ENCODE assay signal across 8 cellular contexts in the genomic region with DNA sequence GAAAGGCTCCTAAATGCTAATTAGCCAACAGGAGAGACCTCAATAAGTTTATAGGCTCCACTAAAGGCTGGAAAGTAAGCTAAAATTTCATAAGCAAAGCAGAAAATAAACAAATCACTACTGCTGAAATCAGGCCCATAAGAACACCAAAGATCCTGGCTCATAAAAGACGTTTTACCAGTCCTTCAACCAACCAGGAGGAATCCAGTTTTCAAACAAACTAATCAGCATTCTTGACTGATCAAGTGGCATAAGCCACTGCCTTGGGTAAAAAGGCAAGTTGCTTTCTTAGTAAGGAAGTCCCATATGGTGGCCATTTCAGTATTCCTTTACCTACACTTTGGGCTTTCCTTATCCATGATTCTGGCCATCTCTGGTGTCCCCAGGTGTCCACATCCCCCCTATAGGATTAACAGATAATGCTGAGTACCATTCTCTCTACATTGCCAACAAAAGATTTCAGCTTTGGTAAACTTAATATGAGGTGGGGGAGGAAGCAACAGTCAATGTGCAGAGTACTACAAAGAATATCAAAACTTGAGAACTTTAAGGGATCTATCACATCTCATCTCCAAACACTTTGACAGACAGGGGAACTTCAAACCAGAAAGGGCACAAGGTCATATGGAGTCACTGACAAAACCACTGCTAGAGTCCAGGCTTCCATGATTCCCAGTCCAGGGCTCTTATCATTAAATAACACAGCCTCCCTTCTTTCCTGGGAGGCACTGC. TPM values are rescaled to one million over a fixed set of nuclear protein-coding genes. Genes with fewer than 3 reads are reported as not detected.
DNase-seq lines count a peak whose midpoint lies in the region; ATAC-seq and TF ChIP-seq lines count a peak whose summit lies in the region.

No MANE protein-coding gene starts in this region.

- intact Hi-C loops in adrenal gland (cut with DNase I) = no loop called here

- no peaks in the 10 kb centered on the region for H3K27me3 Mint-ChIP-seq in activated CD8-positive, alpha-beta memory T cell treated with anti-CD3 and anti-CD28 coated beads, Interleukin-2, amount 10 ng/mL, durations not matched to agents 7 days and 5 days

- ATAC-seq in activated CD8-positive, alpha-beta memory T cell treated with anti-CD3 and anti-CD28 coated beads, Interleukin-2, amount 10 ng/mL, durations not matched to agents 7 days and 5 days = no peak
- ATAC-seq in thoracic aorta (ENCODE audit: insufficient number of reproducible peaks, low FRiP score, low read depth) = no peak

- H3K9ac ChIP-seq in liver (ENCODE audit: low read depth in 1 of 2, low read length in 2 of 2) = peak overlapping the region in 1 of 2 donors; percentile 17

- 19 to 43% (median 33%) methylated on average over 1 of the region's 1 CpG for WGBS in adrenal gland, 4 donors
- WGBS in liver = 37% methylated on average over 1 of the region's 1 CpG

- H3K4me1 Mint-ChIP-seq in activated CD8-positive, alpha-beta memory T cell treated with anti-CD3 and anti-CD28 coated beads, Interleukin-2, amount 10 ng/mL, durations not matched to agents 7 days and 5 days = peaks cover 57% of the 10 kb centered on the region

- CTCF ChIA-PET in activated CD8-positive, alpha-beta memory T cell treated with anti-CD3 and anti-CD28 coated beads, Interleukin-2, amount 10 ng/mL, durations not matched to agents 7 days and 5 days (lab: Charles Lee) = interaction anchor here (1.0 to 1.6 kb wide), 2 partner anchors 11 to 43 kb away, joined by 4 read pairs; no protein-coding TSS in a partner anchor

- peak overlapping the region; percentile 70 for H3K4me3 Mint-ChIP-seq in activated CD8-positive, alpha-beta memory T cell treated with anti-CD3 and anti-CD28 coated beads, Interleukin-2, amount 10 ng/mL, durations not matched to agents 7 days and 5 days

- TF ChIP-seq RAD21 in liver (IDR thresholded peaks at IDR 0.05) = no peak

- H3K27me3 ChIP-seq in adrenal gland = no peaks in the 10 kb centered on the region
- no peaks in the 10 kb centered on the region for H3K27me3 ChIP-seq in liver (ENCODE audit: control insufficient read depth in 4 of 4, insufficient read depth in 4 of 4, low read length in 3 of 4)
- no peaks in the 10 kb centered on the region for H3K27me3 ChIP-seq in thoracic aorta (replicated peaks; ENCODE audit: insufficient read depth)

- no peak for DNase-seq in activated CD8-positive, alpha-beta memory T cell treated with anti-CD3 and anti-CD28 coated beads, Interleukin-2, amount 10 ng/mL, durations not matched to agents 7 days and 5 days
- no peak for DNase-seq in activated CD8-positive, alpha-beta memory T cell treated with anti-CD3 and anti-CD28 coated beads, Interleukin-2, amount 50 U/mL, for 48 hours
- DNase-seq in adrenal gland (no peak), thoracic aorta (ENCODE audit: low spot score) (no peak), germinal center (ENCODE audit: low spot score) (no peak), NCI-H2029 (lab: John Stamatoyannopoulos, UW) (no peak), GM10266 (ENCODE audit: extremely low spot score) (no peak)

- no peaks in the 10 kb centered on the region for H3K36me3 ChIP-seq in adrenal gland (replicated peaks in 1 of 2)
- no peaks in the 10 kb centered on the region for H3K36me3 ChIP-seq in liver (ENCODE audit: control insufficient read depth in 4 of 4, insufficient read depth in 3 of 4, low read depth in 1 of 4, low read length in 3 of 4)
- no peaks in the 10 kb centered on the region for H3K36me3 ChIP-seq in thoracic aorta

- peaks cover 3% of the 10 kb centered on the region for H3K36me3 Mint-ChIP-seq in activated CD8-positive, alpha-beta memory T cell treated with anti-CD3 and anti-CD28 coated beads, Interleukin-2, amount 10 ng/mL, durations not matched to agents 7 days and 5 days

- H3K27ac ChIP-seq in adrenal gland (peak overlapping the region in 4 of 5 donors; percentile 90 to 95 (median 92)), liver (ENCODE audit: low read depth in 1 of 2, low read length in 2 of 2) (no peak overlapping the region), thoracic aorta (peak overlapping the region; percentile 83 to 89)

- H3K9me3 Mint-ChIP-seq in activated CD8-positive, alpha-beta memory T cell treated with anti-CD3 and anti-CD28 coated beads, Interleukin-2, amount 10 ng/mL, durations not matched to agents 7 days and 5 days (ENCODE audit: low read depth) = no peaks in the 10 kb centered on the region

- H3K4me3 ChIP-seq in adrenal gland (peak overlapping the region in 2 of 4 donors; percentile 66 to 75), liver (ENCODE audit: low read depth in 1 of 3, low read length in 3 of 3) (peak overlapping the region in 2 of 3 donors; percentile 82 to 98), thoracic aorta (peak overlapping the region; percentile 86)

- H3K27ac Mint-ChIP-seq in activated CD8-positive, alpha-beta memory T cell treated with anti-CD3 and anti-CD28 coated beads, Interleukin-2, amount 10 ng/mL, durations not matched to agents 7 days and 5 days = peak overlapping the region; percentile 54

- TF ChIP-seq CTCF in adrenal gland (IDR thresholded peaks at IDR 0.05) = no peak
- no peak for TF ChIP-seq CTCF in liver (IDR thresholded peaks at IDR 0.05; ENCODE audit: low read depth, low read length, missing input control)
- TF ChIP-seq CTCF in thoracic aorta (IDR thresholded peaks at IDR 0.05) = no peak
- no peak for TF ChIP-seq CTCF in GM10266 (IDR thresholded peaks at IDR 0.05; ENCODE audit: control insufficient read depth, insufficient read depth, low read depth, missing control alignments)

- H3K4me1 ChIP-seq in adrenal gland (replicated peaks in 1 of 2) = peaks cover 15 to 40% of the 10 kb centered on the region in 2 donors
- peaks cover 4 to 22% (median 19%) of the 10 kb centered on the region in 4 donors for H3K4me1 ChIP-seq in liver (ENCODE audit: control insufficient read depth in 4 of 4, insufficient read depth in 4 of 4, low read length in 3 of 4)
- H3K4me1 ChIP-seq in thoracic aorta (ENCODE audit: control insufficient read depth in 1 of 2, low read depth in 2 of 2) = peaks cover 12 to 25% of the 10 kb centered on the region in 2 donors

- H3K9me3 ChIP-seq in adrenal gland (replicated peaks in 1 of 3) (no peaks in the 10 kb centered on the region), liver (ENCODE audit: control insufficient read depth in 4 of 4, low read length in 3 of 4) (no peaks in the 10 kb centered on the region), thoracic aorta (no peaks in the 10 kb centered on the region)

- no peak for TF ChIP-seq POLR2A in adrenal gland (IDR thresholded peaks at IDR 0.05)

TF ChIP-seq in liver, 16 proteins besides CTCF, POLR2A, EP300 and RAD21:
- TF ChIP-seq FOXA1 (IDR thresholded peaks at IDR 0.05) = no peak
- TF ChIP-seq RXRA (IDR thresholded peaks at IDR 0.05) = no peak
- TF ChIP-seq, protein P1, sequence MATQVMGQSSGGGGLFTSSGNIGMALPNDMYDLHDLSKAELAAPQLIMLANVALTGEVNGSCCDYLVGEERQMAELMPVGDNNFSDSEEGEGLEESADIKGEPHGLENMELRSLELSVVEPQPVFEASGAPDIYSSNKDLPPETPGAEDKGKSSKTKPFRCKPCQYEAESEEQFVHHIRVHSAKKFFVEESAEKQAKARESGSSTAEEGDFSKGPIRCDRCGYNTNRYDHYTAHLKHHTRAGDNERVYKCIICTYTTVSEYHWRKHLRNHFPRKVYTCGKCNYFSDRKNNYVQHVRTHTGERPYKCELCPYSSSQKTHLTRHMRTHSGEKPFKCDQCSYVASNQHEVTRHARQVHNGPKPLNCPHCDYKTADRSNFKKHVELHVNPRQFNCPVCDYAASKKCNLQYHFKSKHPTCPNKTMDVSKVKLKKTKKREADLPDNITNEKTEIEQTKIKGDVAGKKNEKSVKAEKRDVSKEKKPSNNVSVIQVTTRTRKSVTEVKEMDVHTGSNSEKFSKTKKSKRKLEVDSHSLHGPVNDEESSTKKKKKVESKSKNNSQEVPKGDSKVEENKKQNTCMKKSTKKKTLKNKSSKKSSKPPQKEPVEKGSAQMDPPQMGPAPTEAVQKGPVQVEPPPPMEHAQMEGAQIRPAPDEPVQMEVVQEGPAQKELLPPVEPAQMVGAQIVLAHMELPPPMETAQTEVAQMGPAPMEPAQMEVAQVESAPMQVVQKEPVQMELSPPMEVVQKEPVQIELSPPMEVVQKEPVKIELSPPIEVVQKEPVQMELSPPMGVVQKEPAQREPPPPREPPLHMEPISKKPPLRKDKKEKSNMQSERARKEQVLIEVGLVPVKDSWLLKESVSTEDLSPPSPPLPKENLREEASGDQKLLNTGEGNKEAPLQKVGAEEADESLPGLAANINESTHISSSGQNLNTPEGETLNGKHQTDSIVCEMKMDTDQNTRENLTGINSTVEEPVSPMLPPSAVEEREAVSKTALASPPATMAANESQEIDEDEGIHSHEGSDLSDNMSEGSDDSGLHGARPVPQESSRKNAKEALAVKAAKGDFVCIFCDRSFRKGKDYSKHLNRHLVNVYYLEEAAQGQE (IDR thresholded peaks at IDR 0.05) = no peak
- TF ChIP-seq JUND (IDR thresholded peaks at IDR 0.05) = no peak

RNA-seq across cellular contexts. Expression of a gene that starts 1.3 kb away (rescaled TPM):
- total RNA-seq in activated CD8-positive, alpha-beta memory T cell treated with anti-CD3 and anti-CD28 coated beads, Interleukin-2, amount 10 ng/mL, durations not matched to agents 7 days and 5 days = 10 to 100 TPM; 19.8 to 33.0 TPM
- total RNA-seq in adrenal gland (100 to 1,000 TPM in 1 of 8 donors, 10 to 100 TPM in 7; 51.1 to 437 (median 77.9) TPM), liver (10 to 100 TPM in 1 of 2 donors, 1 to 10 TPM in 1; 5.0 to 24.0 TPM), thoracic aorta (100 to 1,000 TPM in 1 of 2 donors, 10 to 100 TPM in 1; 63.4 to 185 TPM)
- polyA plus RNA-seq in adrenal gland (10 to 100 TPM; 41.6 to 64.8 (median 46.5) TPM), liver (10 to 100 TPM in 1 of 2 donors, 1 to 10 TPM in 1; 8.4 to 10.3 TPM)

RNA-seq across cellular contexts. Expression of a gene that starts 1.8 kb away (rescaled TPM):
- not detected for total RNA-seq in activated CD8-positive, alpha-beta memory T cell treated with anti-CD3 and anti-CD28 coated beads, Interleukin-2, amount 10 ng/mL, durations not matched to agents 7 days and 5 days
- 1 to 10 TPM in 7 of 8 donors, under 1 TPM in 1; 0.17 to 9.1 (median 3.4) TPM for total RNA-seq in adrenal gland
- 10 to 100 TPM in 1 of 3 donors, 1 to 10 TPM in 2; 3.2 to 21.3 (median 7.9) TPM for polyA plus RNA-seq in adrenal gland
- total RNA-seq in liver = 1 to 10 TPM in 1 of 2 donors, under 1 TPM in 1; 0.61 to 1.5 TPM
- 1 to 10 TPM in 1 of 2 donors, under 1 TPM in 1; 0.72 to 1.5 TPM for polyA plus RNA-seq in liver
- total RNA-seq in thoracic aorta = 1 to 10 TPM in 1 of 2 donors, under 1 TPM in 1; 0.27 to 2.3 TPM

Comparison
In these comparisons a context has a peak if more than half of its experiments do, and no peak if none do; other contexts are left out.
1. H3K27ac ChIP-seq: peak in adrenal gland (4 of 5) and thoracic aorta (2 of 2); none in liver (0 of 2).